9 cellular contexts compared by ENCODE assay signal in genomic region chrX:136209016-136209738, GRCh38. TPM values are rescaled to one million over a fixed set of nuclear protein-coding genes. Genes with fewer than 3 reads are reported as not detected.
A peak's percentile ranks its signal among the peaks of the same experiment; 100 is the strongest.
DNase-seq lines count a peak whose midpoint lies in the region; ATAC-seq and TF ChIP-seq lines count a peak whose summit lies in the region.
"Had no signal": no experiment of that assay in that cellular context is flagged by ENCODE, and none has a peak within 500 bp of the region (broad histone marks: within the 10 kb centered on the region; RNA-seq: fewer than 3 reads in every experiment).

No MANE protein-coding gene starts in this region.

- peaks cover 5% of the 10 kb centered on the region for H3K4me1 ChIP-seq in mucosa of stomach (ENCODE audit: control insufficient read depth, insufficient read depth, low read length)
- no peaks in the 10 kb centered on the region for H3K4me1 ChIP-seq in aorta (ENCODE audit: control insufficient read depth in 1 of 2, insufficient read depth in 2 of 2, low read length in 2 of 2)

- H3K27ac ChIP-seq in aorta (ENCODE audit: low read depth in 1 of 2, low read length in 2 of 2), result peak overlapping the region in 1 of 2 donors; percentile 68

- H3K4me3 Mint-ChIP-seq in natural killer cell, result no peak overlapping the region
- H3K4me3 Mint-ChIP-seq in natural killer cell treated with Interleukin-12 subunit alpha and Interleukin-12 subunit beta and Interleukin-15 and Interleukin-18, amount 100 ng/mL, for 72 hours, result no peak overlapping the region
- no peak overlapping the region for H3K4me3 Mint-ChIP-seq in endothelial cell (ENCODE audit: unreplicated experiment)
- H3K4me3 Mint-ChIP-seq: activated naive CD4-positive, alpha-beta T cell treated with anti-CD3 and anti-CD28 coated beads, Interleukin-2, amount 50 U/mL, for 24 hours had no signal

- H3K4me3 ChIP-seq in mucosa of stomach (ENCODE audit: low read length) (no peak overlapping the region), aorta (ENCODE audit: low read length in 2 of 2) (no peak overlapping the region)

- H3K9ac ChIP-seq in mucosa of stomach (ENCODE audit: low read length), result peak overlapping the region; percentile 39

- intact Hi-C loops in natural killer cell (cut with micrococcal nuclease), result loop anchor here (1.0 kb wide), 1 partner anchor 181 kb away; no protein-coding TSS in a partner anchor
- intact Hi-C loops in aorta (cut with DNase I), result loop anchor here in 1 of 2 donors (2.0 to 5.0 kb wide), 2 partner anchors 48 to 180 kb away; no protein-coding TSS in a partner anchor

- H3K27ac Mint-ChIP-seq in natural killer cell (no peak overlapping the region), endothelial cell (ENCODE audit: unreplicated experiment) (no peak overlapping the region)
- H3K27ac Mint-ChIP-seq in natural killer cell treated with Interleukin-12 subunit alpha and Interleukin-12 subunit beta and Interleukin-15 and Interleukin-18, amount 100 ng/mL, for 72 hours, result no peak overlapping the region
- H3K27ac Mint-ChIP-seq: activated naive CD4-positive, alpha-beta T cell treated with anti-CD3 and anti-CD28 coated beads, Interleukin-2, amount 50 U/mL, for 24 hours had no signal

- ATAC-seq in natural killer cell (peak in 2 of 3 donors; percentile 63), aorta (ENCODE audit: low FRiP score) (peak; percentile 57), HG02870 (IDR thresholded peaks at IDR 0.05; ENCODE audit: unreplicated experiment) (no peak), HG03571 (IDR thresholded peaks at IDR 0.05; ENCODE audit: unreplicated experiment) (no peak)
- no peak for ATAC-seq in natural killer cell treated with Interleukin-12 subunit alpha and Interleukin-12 subunit beta and Interleukin-15 and Interleukin-18, amount 100 ng/mL, for 72 hours

- H3K36me3 Mint-ChIP-seq in natural killer cell (no peaks in the 10 kb centered on the region), endothelial cell (ENCODE audit: low read depth, unreplicated experiment) (no peaks in the 10 kb centered on the region)
- no peaks in the 10 kb centered on the region for H3K36me3 Mint-ChIP-seq in natural killer cell treated with Interleukin-12 subunit alpha and Interleukin-12 subunit beta and Interleukin-15 and Interleukin-18, amount 100 ng/mL, for 72 hours

- H3K36me3 ChIP-seq in mucosa of stomach (ENCODE audit: control insufficient read depth, insufficient read depth, low read length) (no peaks in the 10 kb centered on the region), aorta (ENCODE audit: control insufficient read depth in 1 of 2, insufficient read depth in 2 of 2, low read length in 1 of 2) (peaks cover 0 to 16% of the 10 kb centered on the region in 2 donors)

- peak; percentile 16 for DNase-seq in natural killer cell
- DNase-seq in natural killer cell treated with Interleukin-12 subunit alpha and Interleukin-12 subunit beta and Interleukin-15 and Interleukin-18, amount 100 ng/mL, for 72 hours (ENCODE audit: low spot score), result no peak
- DNase-seq in T-helper 22 cell (ENCODE audit: low read depth), result peak; percentile 7
- DNase-seq in endothelial cell (ENCODE audit: low spot score), result peak; percentile 34
- peak; percentile 71 to 81 for DNase-seq in aorta

- H3K9me3 Mint-ChIP-seq in natural killer cell, result no peaks in the 10 kb centered on the region
- H3K9me3 Mint-ChIP-seq in natural killer cell treated with Interleukin-12 subunit alpha and Interleukin-12 subunit beta and Interleukin-15 and Interleukin-18, amount 100 ng/mL, for 72 hours, result no peaks in the 10 kb centered on the region
- H3K9me3 Mint-ChIP-seq in endothelial cell (ENCODE audit: unreplicated experiment), result no peaks in the 10 kb centered on the region
- H3K9me3 Mint-ChIP-seq: activated naive CD4-positive, alpha-beta T cell treated with anti-CD3 and anti-CD28 coated beads, Interleukin-2, amount 50 U/mL, for 24 hours had no signal

- 18 to 34% methylated on average over 28 of the region's 28 CpGs for WGBS in aorta, 2 donors

- TF ChIP-seq CTCF in natural killer cell (IDR thresholded peaks at IDR 0.05), result peak; percentile 24
- peak; percentile 49 for TF ChIP-seq CTCF in endothelial cell (IDR thresholded peaks at IDR 0.05; ENCODE audit: unreplicated experiment)

- H3K27me3 ChIP-seq in mucosa of stomach (ENCODE audit: control insufficient read depth, insufficient read depth, low read length), result no peaks in the 10 kb centered on the region
- no peaks in the 10 kb centered on the region for H3K27me3 ChIP-seq in aorta (ENCODE audit: control insufficient read depth in 1 of 2, insufficient read depth in 2 of 2, low read length in 1 of 2)

- H3K27me3 Mint-ChIP-seq in natural killer cell (ENCODE audit: low read depth in 2 of 2) (no peaks in the 10 kb centered on the region), endothelial cell (ENCODE audit: unreplicated experiment) (no peaks in the 10 kb centered on the region)
- peaks cover 0 to 4% of the 10 kb centered on the region in 2 donors for H3K27me3 Mint-ChIP-seq in natural killer cell treated with Interleukin-12 subunit alpha and Interleukin-12 subunit beta and Interleukin-15 and Interleukin-18, amount 100 ng/mL, for 72 hours
- H3K27me3 Mint-ChIP-seq: activated naive CD4-positive, alpha-beta T cell treated with anti-CD3 and anti-CD28 coated beads, Interleukin-2, amount 50 U/mL, for 24 hours had no signal

- H3K9me3 ChIP-seq in mucosa of stomach (ENCODE audit: control insufficient read depth, low read length) (no peaks in the 10 kb centered on the region), aorta (ENCODE audit: control insufficient read depth, low read length) (no peaks in the 10 kb centered on the region)

- H3K4me1 Mint-ChIP-seq in natural killer cell (peaks cover 9 to 12% of the 10 kb centered on the region in 2 donors), endothelial cell (ENCODE audit: unreplicated experiment) (peaks cover 7% of the 10 kb centered on the region)
- peaks cover 5 to 9% of the 10 kb centered on the region in 2 donors for H3K4me1 Mint-ChIP-seq in natural killer cell treated with Interleukin-12 subunit alpha and Interleukin-12 subunit beta and Interleukin-15 and Interleukin-18, amount 100 ng/mL, for 72 hours (ENCODE audit: low read depth in 2 of 2)

RNA-seq across cellular contexts. Expression of gene MAP7D3, which starts 42.0 kb away (rescaled TPM):
- total RNA-seq in natural killer cell (1 to 10 TPM; 5.6 to 6.1 (median 5.7) TPM), endothelial cell (ENCODE audit: unreplicated experiment) (6.6 TPM), aorta (10 to 100 TPM; 28.5 to 30.9 TPM)
- total RNA-seq in natural killer cell treated with Interleukin-12 subunit alpha and Interleukin-12 subunit beta and Interleukin-15 and Interleukin-18, amount 100 ng/mL, for 72 hours, result 10 to 100 TPM in 1 of 2 donors, 1 to 10 TPM in 1; 9.5 to 13.5 TPM
- polyA plus RNA-seq in aorta, result 10 to 100 TPM in 1 of 2 donors, 1 to 10 TPM in 1; 9.8 to 24.8 TPM

Comparison
In these comparisons a context has a peak if more than half of its experiments do, and no peak if none do; other contexts are left out.
1. ATAC-seq: peak in natural killer cell (2 of 3) and aorta (single experiment); none in natural killer cell treated with Interleukin-12 subunit alpha and Interleukin-12 subunit beta and Interleukin-15 and Interleukin-18, amount 100 ng/mL, for 72 hours (0 of 2), HG02870 (single experiment) and HG03571 (single experiment).